23 cellular contexts compared by ENCODE assay signal in the genomic region with DNA sequence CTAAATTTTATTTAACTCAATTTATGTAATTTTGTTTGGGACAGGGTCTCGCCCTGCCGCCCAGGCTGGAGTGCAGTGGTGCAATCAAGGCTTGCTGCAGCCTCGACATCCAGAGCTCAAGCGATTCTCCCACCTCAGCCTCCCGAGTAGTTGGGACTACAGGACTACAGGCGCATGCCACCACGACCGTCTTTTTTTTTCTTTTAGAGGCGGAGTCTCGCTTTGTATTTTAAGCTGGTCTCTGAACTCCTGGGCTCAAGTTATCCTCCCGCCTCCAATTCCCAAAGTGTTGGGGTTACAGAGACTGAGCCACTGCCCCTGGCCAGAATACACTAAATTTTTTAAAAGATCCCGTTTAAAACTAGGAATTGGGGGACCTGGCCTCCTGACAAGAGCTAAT. TPM values are rescaled to one million over a fixed set of nuclear protein-coding genes. Genes with fewer than 3 reads are reported as not detected.
A peak's percentile ranks its signal among the peaks of the same experiment; 100 is the strongest.
DNase-seq lines count a peak whose midpoint lies in the region; ATAC-seq and TF ChIP-seq lines count a peak whose summit lies in the region.
"Had no signal": no experiment of that assay in that cellular context is flagged by ENCODE, and none has a peak within 500 bp of the region (broad histone marks: within the 10 kb centered on the region; RNA-seq: fewer than 3 reads in every experiment).

No MANE protein-coding gene starts in this region.

- H3K9me3 ChIP-seq in H9 (ENCODE audit: control insufficient read depth, low read depth, low read length) (no peaks in the 10 kb centered on the region), PC-3 (ENCODE audit: low read length) (no peaks in the 10 kb centered on the region)
- H3K9me3 ChIP-seq: BLaER1, Caco-2 had no signal

- ATAC-seq in central memory CD8-positive, alpha-beta T cell (replicated peaks; ENCODE audit: extremely low read depth, poor library complexity, severe bottlenecking) = no peak
- no peak for ATAC-seq in natural killer cell treated with Interleukin-12 subunit alpha and Interleukin-12 subunit beta and Interleukin-15 and Interleukin-18, amount 100 ng/mL, for 72 hours
- ATAC-seq in PC-3 = no peak
- ATAC-seq: CD8-positive, alpha-beta T cell; GM12878 had no signal

- H3K27ac Mint-ChIP-seq in H9 = no peak overlapping the region
- H3K27ac Mint-ChIP-seq in central memory CD8-positive, alpha-beta T cell (ENCODE audit: low read depth) = peak overlapping the region; percentile 87
- no peak overlapping the region for H3K27ac Mint-ChIP-seq in natural killer cell treated with Interleukin-12 subunit alpha and Interleukin-12 subunit beta and Interleukin-15 and Interleukin-18, amount 100 ng/mL, for 72 hours
- H3K27ac Mint-ChIP-seq: CD8-positive, alpha-beta T cell; HFFc6 had no signal

- H3K4ac ChIP-seq in H9 (ENCODE audit: low read depth, low read length) = no peak overlapping the region

- H3K9me3 Mint-ChIP-seq in H9 = peaks cover 0 to 6% of the 10 kb centered on the region in 2 experiments; a peak in 4 of 5 replicates
- H3K9me3 Mint-ChIP-seq in central memory CD8-positive, alpha-beta T cell = no peaks in the 10 kb centered on the region
- H3K9me3 Mint-ChIP-seq in natural killer cell treated with Interleukin-12 subunit alpha and Interleukin-12 subunit beta and Interleukin-15 and Interleukin-18, amount 100 ng/mL, for 72 hours = no peaks in the 10 kb centered on the region
- H3K9me3 Mint-ChIP-seq: CD8-positive, alpha-beta T cell; HFFc6 had no signal

- TF ChIP-seq CTCF in H9 (conservative IDR thresholded peaks at IDR 0.05) = no peak
- TF ChIP-seq CTCF in PC-3 (conservative IDR thresholded peaks at IDR 0.05; ENCODE audit: low read depth, low read length) = no peak

- H3K27me3 ChIP-seq in H9 (ENCODE audit: insufficient read depth, low read length) = peaks cover 65% of the 10 kb centered on the region
- H3K27me3 ChIP-seq in PC-3 (ENCODE audit: low read length) = no peaks in the 10 kb centered on the region

- H4K5ac ChIP-seq in H9 (ENCODE audit: insufficient read length, low read depth, low read length) = no peak overlapping the region

- H4K8ac ChIP-seq in H9 (replicated peaks; ENCODE audit: insufficient read length, low read depth, low read length) = no peak overlapping the region

- H2BK15ac ChIP-seq in H9 (ENCODE audit: low read depth, low read length) = no peak overlapping the region

- H3F3A ChIP-seq in PC-3 (ENCODE audit: low read length, unreplicated experiment) = no peaks in the 10 kb centered on the region

- no peak overlapping the region for H2BK5ac ChIP-seq in H9 (ENCODE audit: insufficient read length, low read length)

- H4K20me1 ChIP-seq in H9 (ENCODE audit: control insufficient read depth, insufficient read depth, insufficient read length) (no peaks in the 10 kb centered on the region), PC-3 (ENCODE audit: low read length) (no peaks in the 10 kb centered on the region)

- H3K27ac ChIP-seq in H9 (ENCODE audit: insufficient read length, low read depth, low read length) = no peak overlapping the region
- no peak overlapping the region for H3K27ac ChIP-seq in PC-3 (ENCODE audit: low read length)
- H3K27ac ChIP-seq: 22Rv1, BLaER1, C4-2B, GM23248 had no signal

- no peak overlapping the region for H2AFZ ChIP-seq in H9 (ENCODE audit: low read length)
- H2AFZ ChIP-seq in PC-3 (ENCODE audit: low read length) = no peak overlapping the region

- CTCF ChIA-PET in PC-3 (lab: Charles Lee) = interaction anchor here (0.6 to 0.7 kb wide), 2 partner anchors 23 to 47 kb away, joined by 3 to 5 read pairs; no protein-coding TSS in a partner anchor

- H3K36me3 ChIP-seq in PC-3 (ENCODE audit: low read depth, low read length) = no peaks in the 10 kb centered on the region
- H3K36me3 ChIP-seq: BLaER1 had no signal

- no peak overlapping the region for H2AK5ac ChIP-seq in H9 (ENCODE audit: insufficient read length, low read length)

- H3K14ac ChIP-seq in H9 (ENCODE audit: insufficient read depth, low read length) = no peak overlapping the region

- no peak overlapping the region for H3K4me3 ChIP-seq in PC-3 (ENCODE audit: low read length)
- H3K4me3 ChIP-seq: BLaER1 had no signal

- intact Hi-C loops in PC-3 (cut with micrococcal nuclease) = loop anchor here (2.0 kb wide), 1 partner anchor 46 kb away; no protein-coding TSS in a partner anchor

- no peak overlapping the region for H3K23ac ChIP-seq in H9 (ENCODE audit: insufficient read length, low read depth, low read length)

- H3K79me1 ChIP-seq in H9 (ENCODE audit: insufficient read depth, low read depth, low read length, poor library complexity, severe bottlenecking) = no peaks in the 10 kb centered on the region

- H3K4me1 Mint-ChIP-seq in H9 = peaks cover 17 to 25% of the 10 kb centered on the region in 2 experiments
- peaks cover 35% of the 10 kb centered on the region for H3K4me1 Mint-ChIP-seq in central memory CD8-positive, alpha-beta T cell
- peaks cover 31 to 32% of the 10 kb centered on the region in 2 donors for H3K4me1 Mint-ChIP-seq in natural killer cell treated with Interleukin-12 subunit alpha and Interleukin-12 subunit beta and Interleukin-15 and Interleukin-18, amount 100 ng/mL, for 72 hours (ENCODE audit: low read depth in 2 of 2)

- no peaks in the 10 kb centered on the region for H3K9me2 ChIP-seq in PC-3 (replicated peaks; ENCODE audit: low read length)

- POLR2A ChIA-PET in PC-3 (lab: Charles Lee; ENCODE audit: unreplicated experiment) = no interaction called here

- H3K4me2 ChIP-seq in H9 (ENCODE audit: insufficient read depth, insufficient read length, low read length) = peak overlapping the region; percentile 42
- H3K4me2 ChIP-seq in PC-3 (ENCODE audit: low read length) = no peak overlapping the region

- WGBS in H9 (ENCODE audit: extremely low coverage, insufficient read length, low lambda C conversion rate) = no CpG with 5 or more reads among the region's 12 CpGs

- H3K79me2 ChIP-seq in H9 (ENCODE audit: insufficient read depth, low read length) (no peaks in the 10 kb centered on the region), PC-3 (ENCODE audit: low read length) (no peaks in the 10 kb centered on the region)

- no peak overlapping the region for H4K91ac ChIP-seq in H9 (ENCODE audit: insufficient read length, low read depth, low read length)

- no peak overlapping the region for H3K56ac ChIP-seq in H9 (ENCODE audit: insufficient read length, low read depth, low read length)

- H3K27me3 Mint-ChIP-seq in H9 (ENCODE audit: low read depth) = peaks cover 97% of the 10 kb centered on the region
- H3K27me3 Mint-ChIP-seq in central memory CD8-positive, alpha-beta T cell = peaks cover 35% of the 10 kb centered on the region
- H3K27me3 Mint-ChIP-seq in natural killer cell treated with Interleukin-12 subunit alpha and Interleukin-12 subunit beta and Interleukin-15 and Interleukin-18, amount 100 ng/mL, for 72 hours = peaks cover 46 to 69% of the 10 kb centered on the region in 2 donors

- H3K23me2 ChIP-seq in H9 (ENCODE audit: insufficient read length, low read depth, low read length, poor library complexity, severe bottlenecking) = peaks cover 2% of the 10 kb centered on the region

- H3K36me3 Mint-ChIP-seq in H9 (ENCODE audit: insufficient read depth in 1 of 3, low read depth in 3 of 3) = no peaks in the 10 kb centered on the region; a peak in 1 of 7 replicates
- peaks cover 25% of the 10 kb centered on the region for H3K36me3 Mint-ChIP-seq in central memory CD8-positive, alpha-beta T cell (ENCODE audit: insufficient read depth)
- no peaks in the 10 kb centered on the region for H3K36me3 Mint-ChIP-seq in natural killer cell treated with Interleukin-12 subunit alpha and Interleukin-12 subunit beta and Interleukin-15 and Interleukin-18, amount 100 ng/mL, for 72 hours
- H3K36me3 Mint-ChIP-seq: CD4-positive, CD25-positive, alpha-beta regulatory T cell; CD8-positive, alpha-beta T cell had no signal

- no peak overlapping the region for H2BK120ac ChIP-seq in H9 (ENCODE audit: low read depth, low read length, poor library complexity, severe bottlenecking)

- DNase-seq in NCI-H2171 treated with DMSO at 0.1 percent for 48 hours (lab: John Stamatoyannopoulos, UW) (peak; percentile 9), NCI-H2171 (lab: John Stamatoyannopoulos, UW) (no peak), H9 (peak; percentile 35), NCI-H748 treated with DMSO at 0.1 percent for 48 hours (lab: John Stamatoyannopoulos, UW) (no peak), PC-3 (no peak)
- DNase-seq in central memory CD8-positive, alpha-beta T cell (ENCODE audit: low spot score in 2 of 2) = no peak
- peak; percentile 39 for DNase-seq in natural killer cell treated with Interleukin-12 subunit alpha and Interleukin-12 subunit beta and Interleukin-15 and Interleukin-18, amount 100 ng/mL, for 72 hours (ENCODE audit: low spot score)
- DNase-seq in stimulated activated CD4-positive, alpha-beta T cell treated with anti-CD3 and anti-CD28 coated beads, Interleukin-1b, Interleukin-23, amount 100 ng/mL, for 48 hours = no peak
- DNase-seq: Caco-2; CD4-positive, CD25-positive, alpha-beta regulatory T cell; CD8-positive, alpha-beta T cell; DMS 273 treated with DMSO at 0.1 percent for 48 hours; DMS79; EL; GDM1; H7; HFFc6 had no signal

- peaks cover 3% of the 10 kb centered on the region; the same call in 1 of the 2 replicates for H3K4me1 ChIP-seq in H9 (ENCODE audit: insufficient read depth, low read length)
- peaks cover 39% of the 10 kb centered on the region for H3K4me1 ChIP-seq in PC-3 (ENCODE audit: insufficient read depth, low read length)

- H3K4me3 Mint-ChIP-seq in H9 = no peak overlapping the region
- no peak overlapping the region for H3K4me3 Mint-ChIP-seq in central memory CD8-positive, alpha-beta T cell
- H3K4me3 Mint-ChIP-seq in natural killer cell treated with Interleukin-12 subunit alpha and Interleukin-12 subunit beta and Interleukin-15 and Interleukin-18, amount 100 ng/mL, for 72 hours = no peak overlapping the region

- H3K18ac ChIP-seq in H9 (ENCODE audit: insufficient read length, low read depth, low read length) = no peak overlapping the region

- H2BK20ac ChIP-seq in H9 (ENCODE audit: low read depth, low read length, poor library complexity, severe bottlenecking) = no peak overlapping the region

- no peak overlapping the region for H3K9ac ChIP-seq in H9 (ENCODE audit: extremely low read depth, insufficient read length, low read length)
- H3K9ac ChIP-seq in PC-3 (ENCODE audit: low read length) = no peak overlapping the region
- H3K9ac ChIP-seq: BLaER1, GM23248 had no signal

- BruUV-seq in PC-3 (replicated peaks; lab: Mats Ljungman, UMichigan) = no TSS peak

- H2BK12ac ChIP-seq in H9 (ENCODE audit: insufficient read length, low read depth, low read length) = no peak overlapping the region

- H3T11ph ChIP-seq in H9 (ENCODE audit: low read length) = no peak overlapping the region

RNA-seq across cellular contexts. Expression of a gene that starts 18.5 kb away (rescaled TPM):
- not detected in 2 replicates for total RNA-seq in H9 (2021)
- not detected for total RNA-seq in natural killer cell treated with Interleukin-12 subunit alpha and Interleukin-12 subunit beta and Interleukin-15 and Interleukin-18, amount 100 ng/mL, for 72 hours
- 0.40 and 3.3 TPM in 2 replicates for total RNA-seq in PC-3 (2014; rRNA removed)
- total RNA-seq: GM23248, H1, H7, HFFc6 had no signal

RNA-seq across cellular contexts. Expression of a gene that starts 39.5 kb away (rescaled TPM):
- total RNA-seq in H9 (2021) = not detected in 2 replicates
- not detected for total RNA-seq in natural killer cell treated with Interleukin-12 subunit alpha and Interleukin-12 subunit beta and Interleukin-15 and Interleukin-18, amount 100 ng/mL, for 72 hours
- total RNA-seq in PC-3 (2014; rRNA removed) = not detected in 2 replicates
- total RNA-seq: CD4-positive, CD25-positive, alpha-beta regulatory T cell; CD8-positive, alpha-beta T cell; GM23248; H1; H7; HFFc6 had no signal

Comparison
In these comparisons a context has a peak if more than half of its experiments do, and no peak if none do; other contexts are left out.
1. DNase-seq: peak in NCI-H2171 treated with DMSO at 0.1 percent for 48 hours (single experiment), H9 (single experiment) and natural killer cell treated with Interleukin-12 subunit alpha and Interleukin-12 subunit beta and Interleukin-15 and Interleukin-18, amount 100 ng/mL, for 72 hours (single experiment); none in NCI-H2171 (single experiment), central memory CD8-positive, alpha-beta T cell (0 of 2), stimulated activated CD4-positive, alpha-beta T cell treated with anti-CD3 and anti-CD28 coated beads, Interleukin-1b, Interleukin-23, amount 100 ng/mL, for 48 hours (single experiment), NCI-H748 treated with DMSO at 0.1 percent for 48 hours (single experiment) and PC-3 (single experiment).